8 cellular contexts compared by ENCODE assay signal in the genomic region with DNA sequence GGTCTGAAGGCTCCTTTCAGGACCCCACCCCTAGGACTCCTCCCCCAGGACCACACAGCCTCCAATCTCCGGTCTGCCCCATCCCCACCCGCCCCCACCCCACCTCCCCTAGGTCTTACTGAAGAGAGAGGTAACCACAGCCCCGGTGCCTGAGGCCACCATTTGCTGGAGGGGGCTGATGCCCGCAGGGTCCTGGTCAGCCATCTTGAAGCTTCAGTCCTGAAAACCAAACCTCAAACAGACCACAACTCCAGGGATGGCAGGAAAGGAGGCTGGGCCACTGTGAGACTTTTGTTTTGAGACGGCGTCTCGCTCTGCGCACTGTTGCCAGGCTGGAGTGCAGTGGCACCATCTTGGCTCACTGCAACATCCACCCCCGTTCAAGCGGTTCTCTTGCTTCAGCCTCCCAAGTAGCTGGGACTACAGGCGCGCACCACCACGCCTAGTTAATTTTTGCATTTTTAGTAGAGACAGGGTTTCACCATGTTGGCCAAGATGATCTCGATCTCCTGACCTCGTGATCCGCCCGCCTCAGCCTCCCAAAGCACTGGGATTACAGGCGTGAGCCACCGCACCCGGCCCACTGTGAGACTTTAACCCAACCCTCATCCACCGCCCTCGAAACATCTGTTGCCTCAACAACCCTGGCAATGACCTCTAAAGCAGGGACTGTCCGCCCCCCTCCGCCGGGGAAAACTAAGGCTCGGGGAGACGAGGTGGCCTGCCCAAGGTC. TPM values are rescaled to one million over a fixed set of nuclear protein-coding genes. Genes with fewer than 3 reads are reported as not detected.
A peak's percentile ranks its signal among the peaks of the same experiment; 100 is the strongest.
DNase-seq lines count a peak whose midpoint lies in the region; ATAC-seq and TF ChIP-seq lines count a peak whose summit lies in the region.

No MANE protein-coding gene starts in this region.

- H4K8ac ChIP-seq in trophoblast cell (ENCODE audit: low read depth, low read length): no peak overlapping the region

- H4K20me1 ChIP-seq in DND-41 (ENCODE audit: insufficient read depth, low read length) (peaks cover 25% of the 10 kb centered on the region), fibroblast of lung (ENCODE audit: control insufficient read depth, extremely low read depth, insufficient read depth, low read length) (no peaks in the 10 kb centered on the region)

- H3K23ac ChIP-seq in trophoblast cell (ENCODE audit: low read length): no peak overlapping the region

- H3K27me3 ChIP-seq in DND-41 (ENCODE audit: insufficient read depth, low read length, poor library complexity): no peaks in the 10 kb centered on the region
- no peaks in the 10 kb centered on the region for H3K27me3 ChIP-seq in RWPE2 (ENCODE audit: insufficient read depth, poor library complexity, severe bottlenecking)
- H3K27me3 ChIP-seq in fibroblast of lung (ENCODE audit: control insufficient read depth, insufficient read depth, low read length): no peaks in the 10 kb centered on the region
- H3K27me3 ChIP-seq in trophoblast cell (ENCODE audit: insufficient read depth, low read length): no peaks in the 10 kb centered on the region

- peak overlapping the region; percentile 7 for H3K14ac ChIP-seq in trophoblast cell (ENCODE audit: low read length)

- no peak overlapping the region for H4K12ac ChIP-seq in trophoblast cell (ENCODE audit: low read depth, low read length)

- H3K79me1 ChIP-seq in trophoblast cell (ENCODE audit: low read length): peaks cover 11% of the 10 kb centered on the region

- no peak overlapping the region for H2BK12ac ChIP-seq in trophoblast cell (ENCODE audit: low read length)

- H3K4me2 ChIP-seq in DND-41 (ENCODE audit: insufficient read depth, low read length) (peak overlapping the region; percentile 75), fibroblast of lung (ENCODE audit: extremely low read depth, insufficient read depth, low read length) (peak overlapping the region; percentile 98), trophoblast cell (ENCODE audit: low read length) (peak overlapping the region; percentile 74)

- ATAC-seq in DND-41 (ENCODE audit: insufficient read depth, low read depth) (no peak), RWPE2 (ENCODE audit: low read depth) (no peak), HG03565 (IDR thresholded peaks at IDR 0.05; ENCODE audit: unreplicated experiment) (no peak), GM21360 (IDR thresholded peaks at IDR 0.05; ENCODE audit: unreplicated experiment) (no peak)

- H2BK120ac ChIP-seq in trophoblast cell (ENCODE audit: insufficient read depth, low read length, poor library complexity): no peak overlapping the region

- H3K36me3 ChIP-seq in DND-41 (ENCODE audit: insufficient read depth, low read length): peaks cover 34% of the 10 kb centered on the region
- peaks cover 33% of the 10 kb centered on the region for H3K36me3 ChIP-seq in RWPE2 (ENCODE audit: low read depth)
- H3K36me3 ChIP-seq in fibroblast of lung (ENCODE audit: control insufficient read depth, insufficient read depth, low read length): peaks cover 7% of the 10 kb centered on the region
- peaks cover 31 to 33% of the 10 kb centered on the region in 2 experiments for H3K36me3 ChIP-seq in trophoblast cell (ENCODE audit: control insufficient read depth in 1 of 2, insufficient read depth in 2 of 2, low read length in 2 of 2)

- no peak overlapping the region for H3K18ac ChIP-seq in trophoblast cell (ENCODE audit: low read length)

- H3K9me3 ChIP-seq in DND-41 (ENCODE audit: insufficient read depth, low read length, severe bottlenecking) (no peaks in the 10 kb centered on the region), RWPE2 (ENCODE audit: severe bottlenecking) (no peaks in the 10 kb centered on the region), fibroblast of lung (ENCODE audit: control insufficient read depth, insufficient read depth, low read depth, low read length) (no peaks in the 10 kb centered on the region), trophoblast cell (ENCODE audit: insufficient read depth, low read depth, low read length) (peaks cover 2% of the 10 kb centered on the region)

- peaks cover 46% of the 10 kb centered on the region for H3K4me1 ChIP-seq in DND-41 (ENCODE audit: insufficient read depth, low read length)
- H3K4me1 ChIP-seq in RWPE2 (ENCODE audit: insufficient read depth, poor library complexity, severe bottlenecking): no peaks in the 10 kb centered on the region
- H3K4me1 ChIP-seq in fibroblast of lung (ENCODE audit: control insufficient read depth, extremely low read depth, insufficient read depth, low read length): peaks cover 2% of the 10 kb centered on the region
- H3K4me1 ChIP-seq in trophoblast cell (ENCODE audit: control insufficient read depth in 1 of 2, insufficient read depth in 2 of 2, low read length in 2 of 2): peaks cover 4 to 12% of the 10 kb centered on the region in 2 experiments

- DNase-seq in DND-41 (no peak), RWPE2 (ENCODE audit: low spot score) (no peak), fibroblast of lung (ENCODE audit: low read depth in 2 of 2) (no peak), trophoblast cell (no peak), UCSD-AML1 (lab: John Stamatoyannopoulos, UW; ENCODE audit: unreplicated experiment) (no peak), ecto neural progenitor cell (ENCODE audit: low spot score) (no peak)

- no peak overlapping the region for H2BK5ac ChIP-seq in trophoblast cell (ENCODE audit: low read depth, low read length, poor library complexity)

- H4K91ac ChIP-seq in trophoblast cell (ENCODE audit: low read depth, low read length): no peak overlapping the region

- H2AFZ ChIP-seq in DND-41 (ENCODE audit: low read depth, low read length) (no peak overlapping the region), fibroblast of lung (ENCODE audit: low read length) (no peak overlapping the region), trophoblast cell (ENCODE audit: insufficient read depth, low read length, poor library complexity) (no peak overlapping the region)

- H3K79me2 ChIP-seq in DND-41 (ENCODE audit: insufficient read depth, low read length): peaks cover 23% of the 10 kb centered on the region
- H3K79me2 ChIP-seq in fibroblast of lung (ENCODE audit: control insufficient read depth, insufficient read depth, low read length): peaks cover 6% of the 10 kb centered on the region
- peaks cover 11% of the 10 kb centered on the region for H3K79me2 ChIP-seq in trophoblast cell (ENCODE audit: control insufficient read depth, insufficient read depth, low read length, poor library complexity)

- TF ChIP-seq CTCF in DND-41 (IDR thresholded peaks at IDR 0.05; ENCODE audit: borderline replicate concordance, extremely low read depth, low read length, poor library complexity, severe bottlenecking) (no peak), RWPE2 (IDR thresholded peaks at IDR 0.05; ENCODE audit: poor library complexity, severe bottlenecking) (no peak), fibroblast of lung (conservative IDR thresholded peaks at IDR 0.05 in 1 of 2, IDR thresholded peaks at IDR 0.05 in 1 of 2; ENCODE audit: low read depth in 1 of 2, low read length in 2 of 2) (no peak)

- H3K9ac ChIP-seq in DND-41 (ENCODE audit: low read depth, low read length) (peak overlapping the region; percentile 89), fibroblast of lung (ENCODE audit: insufficient read depth, low read length) (peak overlapping the region; percentile 73), trophoblast cell (ENCODE audit: low read length) (peak overlapping the region; percentile 83)

- H3K27ac ChIP-seq in DND-41 (ENCODE audit: low read length) (peak overlapping the region; percentile 51), RWPE2 (ENCODE audit: poor library complexity, severe bottlenecking) (peak overlapping the region; percentile 83), fibroblast of lung (ENCODE audit: insufficient read depth, low read length) (peak overlapping the region; percentile 71), trophoblast cell (ENCODE audit: low read depth, low read length) (no peak overlapping the region)

- no CpG with 5 or more reads among the region's 27 CpGs for WGBS in trophoblast cell (ENCODE audit: extremely low coverage, insufficient coverage, insufficient read length)

- peak overlapping the region; percentile 75 to 82; a peak in 3 of 4 replicates for H3K4me3 ChIP-seq in DND-41 (ENCODE audit: low read depth in 1 of 2, low read length in 2 of 2)
- peak overlapping the region; percentile 88 for H3K4me3 ChIP-seq in RWPE2 (ENCODE audit: severe bottlenecking)
- peak overlapping the region; percentile 70 to 82 (median 79) for H3K4me3 ChIP-seq in fibroblast of lung (replicated peaks in 1 of 4; ENCODE audit: control extremely low read depth in 1 of 4, insufficient read depth in 1 of 4, low read depth in 3 of 4, low read length in 4 of 4)
- peak overlapping the region; percentile 97 for H3K4me3 ChIP-seq in trophoblast cell (ENCODE audit: low read depth, low read length)

- no peak overlapping the region for H2AK5ac ChIP-seq in trophoblast cell (ENCODE audit: low read length)

- peak overlapping the region; percentile 70 for H3K4ac ChIP-seq in trophoblast cell (ENCODE audit: low read depth, low read length)

RNA-seq across cellular contexts. Expression of gene SLC25A39, which starts 1.1 kb away (rescaled TPM):
- total RNA-seq in fibroblast of lung: 47.0 and 70.2 TPM in 2 replicates
- polyA plus RNA-seq in fibroblast of lung: 35.3 and 61.1 TPM in 2 replicates
- polyA plus RNA-seq in fibroblast of lung (2012): 56.6 and 110 TPM in 2 replicates
- polyA minus RNA-seq in fibroblast of lung (ENCODE audit: low replicate concordance): 96.9 and 137 TPM in 2 replicates
- 96.0 and 97.4 TPM in 2 replicates for polyA plus RNA-seq in trophoblast cell (2013)

RNA-seq across cellular contexts. Expression of gene RUNDC3A, which starts 15.1 kb away (rescaled TPM):
- under 0.01 TPM in 1 of 2 replicates, not detected in the other for total RNA-seq in fibroblast of lung
- 0.05 TPM in 1 of 2 replicates, not detected in the other for polyA plus RNA-seq in fibroblast of lung
- 0.07 and 0.12 TPM in 2 replicates for polyA plus RNA-seq in fibroblast of lung (2012)
- polyA minus RNA-seq in fibroblast of lung (ENCODE audit: low replicate concordance): not detected in 2 replicates
- polyA plus RNA-seq in trophoblast cell (2013): 0.08 and 0.12 TPM in 2 replicates

RNA-seq across cellular contexts. Expression of gene GRN, which starts 21.6 kb away (rescaled TPM):
- total RNA-seq in fibroblast of lung: 315 and 448 TPM in 2 replicates
- polyA plus RNA-seq in fibroblast of lung: 146 and 151 TPM in 2 replicates
- 262 and 290 TPM in 2 replicates for polyA plus RNA-seq in fibroblast of lung (2012)
- polyA minus RNA-seq in fibroblast of lung (ENCODE audit: low replicate concordance): 305 and 324 TPM in 2 replicates
- 207 and 227 TPM in 2 replicates for polyA plus RNA-seq in trophoblast cell (2013)

RNA-seq across cellular contexts. Expression of gene FAM171A2, which starts 40.1 kb away (rescaled TPM):
- 5.0 and 6.4 TPM in 2 replicates for total RNA-seq in fibroblast of lung
- 1.4 and 1.7 TPM in 2 replicates for polyA plus RNA-seq in fibroblast of lung
- 3.9 and 4.6 TPM in 2 replicates for polyA plus RNA-seq in fibroblast of lung (2012)
- 2.3 and 2.4 TPM in 2 replicates for polyA minus RNA-seq in fibroblast of lung (ENCODE audit: low replicate concordance)
- polyA plus RNA-seq in trophoblast cell (2013): 8.4 and 8.6 TPM in 2 replicates

RNA-seq across cellular contexts. Expression of gene SLC4A1, which starts 55.6 kb away (rescaled TPM):
- total RNA-seq in fibroblast of lung: not detected in 2 replicates
- not detected in 2 replicates for polyA plus RNA-seq in fibroblast of lung
- not detected in 2 replicates for polyA plus RNA-seq in fibroblast of lung (2012)
- not detected in 2 replicates for polyA minus RNA-seq in fibroblast of lung (ENCODE audit: low replicate concordance)
- 0.01 and 0.03 TPM in 2 replicates for polyA plus RNA-seq in trophoblast cell (2013)
